In genomic region chr10:114629824-114630430, GRCh38 we compare ENCODE assay signal across 1 cellular context.
TF ChIP-seq lines count a peak whose summit lies in the region.

No MANE protein-coding gene starts in this region.

TF ChIP-seq in liver, 16 proteins besides CTCF, POLR2A, EP300 and RAD21 (continued from another document):
- TF ChIP-seq ZBTB33 (IDR thresholded peaks at IDR 0.05) (no peak), SP1 (IDR thresholded peaks at IDR 0.05) (peak; percentile 56), REST (IDR thresholded peaks at IDR 0.05) (no peak), RXRA (IDR thresholded peaks at IDR 0.05) (peak; percentile 80 to 83), MAX (IDR thresholded peaks at IDR 0.05) (no peak), GABPA (IDR thresholded peaks at IDR 0.05 in 1 of 2, conservative IDR thresholded peaks at IDR 0.05 in 1 of 2) (no peak), YY1 (IDR thresholded peaks at IDR 0.05) (no peak), FOXA2 (IDR thresholded peaks at IDR 0.05) (no peak), FOXA1 (IDR thresholded peaks at IDR 0.05) (no peak), ATF3 (IDR thresholded peaks at IDR 0.05) (no peak), HNF4A (conservative IDR thresholded peaks at IDR 0.05) (peak; percentile 76 to 83), TAF1 (conservative IDR thresholded peaks at IDR 0.05) (no peak)
